ENCODE assay signal across 13 cellular contexts in the genomic region with DNA sequence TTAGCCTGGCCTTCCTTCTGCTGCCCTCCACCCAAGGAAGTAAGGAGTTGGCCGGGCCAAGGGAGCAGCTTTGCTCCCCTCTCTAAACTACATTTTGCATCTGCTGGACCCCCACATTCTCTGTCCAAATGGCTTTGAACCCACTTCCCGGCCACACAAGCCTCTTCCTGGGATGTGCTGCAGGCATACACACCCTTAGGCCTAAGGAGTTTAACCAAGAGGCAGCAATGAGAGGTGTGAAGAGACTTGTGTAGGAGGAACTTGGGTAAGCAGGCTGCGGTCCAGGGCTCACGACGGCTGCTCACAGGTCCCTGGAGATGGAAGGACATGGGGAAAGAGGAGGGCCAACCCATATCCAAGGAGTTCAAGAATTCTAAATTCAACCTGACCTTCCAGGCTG.
A peak's percentile ranks its signal among the peaks of the same experiment; 100 is the strongest.
DNase-seq lines count a peak whose midpoint lies in the region; ATAC-seq and TF ChIP-seq lines count a peak whose summit lies in the region.
"Had no signal": no experiment of that assay in that cellular context is flagged by ENCODE, and none has a peak within 500 bp of the region (broad histone marks: within the 10 kb centered on the region; RNA-seq: fewer than 3 reads in every experiment).

No MANE protein-coding gene starts in this region.

- peak overlapping the region; percentile 98 for H3K4me3 Mint-ChIP-seq in activated naive CD4-positive, alpha-beta T cell treated with anti-CD3 and anti-CD28 coated beads, Interleukin-2, amount 10 ng/mL, durations not matched to agents 7 days and 5 days
- peak overlapping the region; percentile 99 for H3K4me3 Mint-ChIP-seq in activated naive CD8-positive, alpha-beta T cell treated with anti-CD3 and anti-CD28 coated beads, Interleukin-2, amount 10 ng/mL, durations not matched to agents 7 days and 5 days

- H3K9me3 ChIP-seq in lung (ENCODE audit: control insufficient read depth in 2 of 2, insufficient read depth in 1 of 2, low read length in 1 of 2) (no peaks in the 10 kb centered on the region), tibial artery (no peaks in the 10 kb centered on the region)

- WGBS in lung, 2 donors = 50 to 76% methylated on average over 5 of the region's 5 CpGs

- intact Hi-C loops in tibial artery (cut with DNase I; ENCODE audit: low total_unique reads) = no loop called here

- H3K27me3 Mint-ChIP-seq in activated naive CD4-positive, alpha-beta T cell treated with anti-CD3 and anti-CD28 coated beads, Interleukin-2, amount 10 ng/mL, durations not matched to agents 7 days and 5 days = no peaks in the 10 kb centered on the region
- H3K27me3 Mint-ChIP-seq in activated naive CD8-positive, alpha-beta T cell treated with anti-CD3 and anti-CD28 coated beads, Interleukin-2, amount 10 ng/mL, durations not matched to agents 7 days and 5 days = no peaks in the 10 kb centered on the region

- POLR2A ChIA-PET in activated naive CD8-positive, alpha-beta T cell treated with anti-CD3 and anti-CD28 coated beads, Interleukin-2, amount 10 ng/mL, durations not matched to agents 7 days and 5 days (lab: Charles Lee) = interaction anchor here (2.0 to 6.7 kb wide), 3 partner anchors 8 to 62 kb away, joined by 6 to 32 read pairs (median 23); no protein-coding TSS in a partner anchor

- H3K27ac Mint-ChIP-seq in activated naive CD4-positive, alpha-beta T cell treated with anti-CD3 and anti-CD28 coated beads, Interleukin-2, amount 10 ng/mL, durations not matched to agents 7 days and 5 days = peak overlapping the region; percentile 98
- H3K27ac Mint-ChIP-seq in activated naive CD8-positive, alpha-beta T cell treated with anti-CD3 and anti-CD28 coated beads, Interleukin-2, amount 10 ng/mL, durations not matched to agents 7 days and 5 days = peak overlapping the region; percentile 93

- H3K27me3 ChIP-seq in lung (ENCODE audit: control insufficient read depth, insufficient read depth) (no peaks in the 10 kb centered on the region), tibial artery (no peaks in the 10 kb centered on the region)
- H3K27me3 ChIP-seq: cardiac muscle cell, hepatocyte had no signal

- DNase-seq in activated naive CD4-positive, alpha-beta T cell treated with anti-CD3 and anti-CD28 coated beads, Interleukin-2, amount 10 ng/mL, durations not matched to agents 7 days and 5 days = no peak
- no peak for DNase-seq in activated naive CD4-positive, alpha-beta T cell treated with anti-CD3 and anti-CD28 coated beads, Interleukin-2, amount 50 U/mL, for 16 hours
- DNase-seq in activated naive CD8-positive, alpha-beta T cell treated with anti-CD3 and anti-CD28 coated beads, Interleukin-2, amount 10 ng/mL, durations not matched to agents 7 days and 5 days = no peak
- DNase-seq in lung (ENCODE audit: low spot score) (no peak), tibial artery (no peak), NCI-H2029 (lab: John Stamatoyannopoulos, UW) (no peak)
- DNase-seq: NCI-H226; SIG-M5; stimulated activated CD4-positive, alpha-beta T cell treated with anti-CD3 and anti-CD28 coated beads, Interleukin-4, amount 100 ng/mL, for 1 hour had no signal

- no peak for ATAC-seq in activated naive CD8-positive, alpha-beta T cell treated with anti-CD3 and anti-CD28 coated beads, Interleukin-2, amount 10 ng/mL, durations not matched to agents 7 days and 5 days (ENCODE audit: low read depth)
- ATAC-seq in lung (ENCODE audit: insufficient read depth, low FRiP score) = no peak
- ATAC-seq in HG03039 (IDR thresholded peaks at IDR 0.05; ENCODE audit: unreplicated experiment) = no peak
- no peak for ATAC-seq in HG03280 (IDR thresholded peaks at IDR 0.05; ENCODE audit: unreplicated experiment)

- H3K4me3 ChIP-seq in lung = no peak overlapping the region
- no peak overlapping the region for H3K4me3 ChIP-seq in tibial artery
- H3K4me3 ChIP-seq: cardiac muscle cell, hepatocyte had no signal

- CTCF ChIA-PET in activated naive CD4-positive, alpha-beta T cell treated with anti-CD3 and anti-CD28 coated beads, Interleukin-2, amount 10 ng/mL, durations not matched to agents 7 days and 5 days (lab: Charles Lee) = interaction anchor here (0.9 to 3.1 kb wide), 7 partner anchors 10 to 109 kb away, joined by 3 to 13 read pairs (median 5); no protein-coding TSS in a partner anchor

- no peaks in the 10 kb centered on the region for H3K9me3 Mint-ChIP-seq in activated naive CD4-positive, alpha-beta T cell treated with anti-CD3 and anti-CD28 coated beads, Interleukin-2, amount 10 ng/mL, durations not matched to agents 7 days and 5 days
- no peaks in the 10 kb centered on the region for H3K9me3 Mint-ChIP-seq in activated naive CD8-positive, alpha-beta T cell treated with anti-CD3 and anti-CD28 coated beads, Interleukin-2, amount 10 ng/mL, durations not matched to agents 7 days and 5 days

- no peak for TF ChIP-seq CTCF in lung (IDR thresholded peaks at IDR 0.05; ENCODE audit: control extremely low read depth, extremely low read depth)
- TF ChIP-seq CTCF in tibial artery (IDR thresholded peaks at IDR 0.05) = no peak

- peaks cover 10 to 38% of the 10 kb centered on the region in 2 donors for H3K4me1 ChIP-seq in lung (ENCODE audit: control insufficient read depth in 2 of 2, insufficient read depth in 2 of 2, low read length in 2 of 2)
- H3K4me1 ChIP-seq in tibial artery = peaks cover 0 to 71% (median 22%) of the 10 kb centered on the region in 4 donors

- peaks cover 60% of the 10 kb centered on the region for H3K36me3 Mint-ChIP-seq in activated naive CD4-positive, alpha-beta T cell treated with anti-CD3 and anti-CD28 coated beads, Interleukin-2, amount 10 ng/mL, durations not matched to agents 7 days and 5 days
- H3K36me3 Mint-ChIP-seq in activated naive CD8-positive, alpha-beta T cell treated with anti-CD3 and anti-CD28 coated beads, Interleukin-2, amount 10 ng/mL, durations not matched to agents 7 days and 5 days = peaks cover 42% of the 10 kb centered on the region

- H3K27ac ChIP-seq in lung (ENCODE audit: low read depth in 1 of 2, low read length in 1 of 2) = peak overlapping the region; percentile 10 to 48
- peak overlapping the region; percentile 79 to 88 for H3K27ac ChIP-seq in tibial artery
- H3K27ac ChIP-seq: cardiac muscle cell, hepatocyte had no signal

- peaks cover 53% of the 10 kb centered on the region for H3K4me1 Mint-ChIP-seq in activated naive CD4-positive, alpha-beta T cell treated with anti-CD3 and anti-CD28 coated beads, Interleukin-2, amount 10 ng/mL, durations not matched to agents 7 days and 5 days
- H3K4me1 Mint-ChIP-seq in activated naive CD8-positive, alpha-beta T cell treated with anti-CD3 and anti-CD28 coated beads, Interleukin-2, amount 10 ng/mL, durations not matched to agents 7 days and 5 days = peaks cover 53% of the 10 kb centered on the region

- no peaks in the 10 kb centered on the region for H3K36me3 ChIP-seq in lung (ENCODE audit: control insufficient read depth in 2 of 2, insufficient read depth in 2 of 2, low read length in 2 of 2)
- no peaks in the 10 kb centered on the region for H3K36me3 ChIP-seq in tibial artery
- H3K36me3 ChIP-seq: cardiac muscle cell had no signal
